Comparison of ENCODE assay signal across 17 cellular contexts in the genomic region with DNA sequence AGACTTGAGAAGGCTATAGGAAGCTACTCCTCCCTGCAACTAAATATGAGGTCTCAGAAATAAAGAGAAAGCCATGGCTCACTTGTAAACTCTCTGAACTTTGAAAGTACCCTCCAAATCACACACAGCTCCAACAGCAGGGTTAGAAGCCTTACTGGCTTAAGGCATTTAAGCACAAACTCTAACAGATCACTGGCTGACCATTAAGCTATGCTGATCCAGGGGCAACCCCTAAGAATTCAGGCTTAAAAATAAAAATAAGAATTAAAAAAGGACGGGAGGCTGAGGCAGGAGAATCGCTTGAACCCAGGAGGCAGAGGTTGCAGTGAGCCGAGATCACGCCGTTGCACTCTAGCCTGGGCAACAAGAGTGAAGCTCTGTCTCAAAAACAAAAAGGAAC. TPM values are rescaled to one million over a fixed set of nuclear protein-coding genes. Genes with fewer than 3 reads are reported as not detected.
A peak's percentile ranks its signal among the peaks of the same experiment; 100 is the strongest.
DNase-seq lines count a peak whose midpoint lies in the region; ATAC-seq, FAIRE-seq and TF ChIP-seq lines count a peak whose summit lies in the region.
"Had no signal": no experiment of that assay in that cellular context is flagged by ENCODE, and none has a peak within 500 bp of the region (broad histone marks: within the 10 kb centered on the region; RNA-seq: fewer than 3 reads in every experiment).

No MANE protein-coding gene starts in this region.

- 69% methylated on average over 5 of the region's 5 CpGs for WGBS in HUES64
- 61% methylated on average over 5 of the region's 5 CpGs for WGBS in K562 (ENCODE audit: insufficient coverage, low coverage, missing lambda C conversion rate)
- no CpG with 5 or more reads among the region's 5 CpGs for WGBS in neuronal stem cell (ENCODE audit: extremely low coverage in 2 of 2, insufficient read length in 2 of 2, insufficient replicate concordance in 1 of 2), 2 donors
- 48 to 69% methylated on average over 5 of the region's 5 CpGs for WGBS in esophagus squamous epithelium, 2 donors

- no peak for FAIRE-seq in K562 (lab: Jason Lieb, UNC)
- FAIRE-seq: A549, GM12891 had no signal

- H4K8ac ChIP-seq in neuronal stem cell (ENCODE audit: low read depth, low read length): no peak overlapping the region

- H3K27me3 ChIP-seq in HUES64 (ENCODE audit: insufficient read depth, low read length) (no peaks in the 10 kb centered on the region), K562 (ENCODE audit: control insufficient read depth in 2 of 2, insufficient read depth in 2 of 2, low read length in 2 of 2) (no peaks in the 10 kb centered on the region; a peak in 1 of 5 replicates), neuronal stem cell (ENCODE audit: control insufficient read depth in 3 of 3, insufficient read depth in 3 of 3, low read depth in 1 of 3, low read length in 3 of 3) (peaks cover 0 to 10% (median 0%) of the 10 kb centered on the region in 3 experiments), esophagus squamous epithelium (no peaks in the 10 kb centered on the region)

- H3K23ac ChIP-seq in neuronal stem cell (ENCODE audit: low read depth, low read length, poor library complexity): no peak overlapping the region

- H3K4me2 ChIP-seq in K562 (ENCODE audit: insufficient read depth, low read length) (no peak overlapping the region), neuronal stem cell (ENCODE audit: insufficient read depth, low read length, poor library complexity, severe bottlenecking) (no peak overlapping the region)
- H3K4me2 ChIP-seq: A549 had no signal

- peaks cover 59% of the 10 kb centered on the region for H3K4me1 Mint-ChIP-seq in activated CD4-positive, alpha-beta T cell treated with anti-CD3 and anti-CD28 coated beads, Interleukin-2, amount 10 ng/mL, durations not matched to agents 24 days and 14 days

- H3K18ac ChIP-seq in neuronal stem cell (ENCODE audit: low read length): no peak overlapping the region

- TF ChIP-seq CTCF in K562 (IDR thresholded peaks at IDR 0.05 in 2 of 3, conservative IDR thresholded peaks at IDR 0.05 in 1 of 3; ENCODE audit: insufficient read depth in 2 of 3, low read depth in 1 of 3, low read length in 3 of 3) (no peak), esophagus squamous epithelium (IDR thresholded peaks at IDR 0.05) (no peak)

- peak overlapping the region; percentile 71 for H2AFZ ChIP-seq in K562 (ENCODE audit: low read depth, low read length)
- H2AFZ ChIP-seq in neuronal stem cell (ENCODE audit: low read length): peak overlapping the region; percentile 88

- H3K79me2 ChIP-seq in K562 (ENCODE audit: control insufficient read depth, insufficient read depth, low read length): no peaks in the 10 kb centered on the region

- intact Hi-C loops in activated CD4-positive, alpha-beta T cell treated with anti-CD3 and anti-CD28 coated beads, Interleukin-2, amount 10 ng/mL, durations not matched to agents 24 days and 14 days (cut with micrococcal nuclease): no loop called here
- intact Hi-C loops in K562 (cut with micrococcal nuclease) (no loop called here), esophagus squamous epithelium (cut with DNase I) (no loop called here)

- H3K14ac ChIP-seq in neuronal stem cell (ENCODE audit: low read length): no peak overlapping the region

- no peaks in the 10 kb centered on the region for H3K9me1 ChIP-seq in K562 (ENCODE audit: control insufficient read depth, insufficient read depth, low read length)

- peaks cover 7% of the 10 kb centered on the region for H3K9me3 Mint-ChIP-seq in activated CD4-positive, alpha-beta T cell treated with anti-CD3 and anti-CD28 coated beads, Interleukin-2, amount 10 ng/mL, durations not matched to agents 24 days and 14 days

- in situ Hi-C loops in K562 (cut with MboI): no loop called here

- BruUV-seq in K562 (replicated peaks; lab: Mats Ljungman, UMichigan): no TSS peak

- peaks cover 14% of the 10 kb centered on the region for H3K4me1 ChIP-seq in HUES64 (ENCODE audit: insufficient read depth, low read length)
- peaks cover 6 to 28% of the 10 kb centered on the region in 2 experiments; a peak in 4 of 5 replicates for H3K4me1 ChIP-seq in K562 (replicated peaks in 1 of 2; ENCODE audit: control insufficient read depth in 2 of 2, insufficient read depth in 2 of 2, low read length in 2 of 2)
- peaks cover 3 to 5% of the 10 kb centered on the region in 2 donors for H3K4me1 ChIP-seq in neuronal stem cell (ENCODE audit: control insufficient read depth in 2 of 2, insufficient read depth in 1 of 2, low read depth in 1 of 2, low read length in 2 of 2)
- peaks cover 0 to 30% (median 3%) of the 10 kb centered on the region in 3 donors for H3K4me1 ChIP-seq in esophagus squamous epithelium
- H3K4me1 ChIP-seq: A549, psoas muscle had no signal

- ATAC-seq in K562 (no peak), GM18867 (IDR thresholded peaks at IDR 0.05; ENCODE audit: unreplicated experiment) (no peak)
- ATAC-seq: A549, psoas muscle had no signal

- no peak overlapping the region for H4K91ac ChIP-seq in neuronal stem cell (ENCODE audit: low read depth, low read length, poor library complexity)

- H2AK5ac ChIP-seq in neuronal stem cell (ENCODE audit: low read depth, low read length): no peak overlapping the region

- H3K4ac ChIP-seq in neuronal stem cell (ENCODE audit: low read length): no peak overlapping the region

- no peak overlapping the region for H3K4me3 ChIP-seq in HUES64 (ENCODE audit: low read length)
- H3K4me3 ChIP-seq in K562: no peak overlapping the region
- H3K4me3 ChIP-seq in neuronal stem cell (ENCODE audit: low read length in 2 of 2): no peak overlapping the region
- H3K4me3 ChIP-seq in esophagus squamous epithelium: no peak overlapping the region
- H3K4me3 ChIP-seq: A549, psoas muscle had no signal

- H3K36me3 ChIP-seq in HUES64 (ENCODE audit: insufficient read depth, low read length): no peaks in the 10 kb centered on the region
- H3K36me3 ChIP-seq in K562 (ENCODE audit: control insufficient read depth, insufficient read depth, low read length): no peaks in the 10 kb centered on the region
- no peaks in the 10 kb centered on the region for H3K36me3 ChIP-seq in neuronal stem cell (replicated peaks in 1 of 2; ENCODE audit: control insufficient read depth in 2 of 2, insufficient read depth in 2 of 2, low read length in 2 of 2)
- H3K36me3 ChIP-seq in esophagus squamous epithelium: no peaks in the 10 kb centered on the region

- no peak overlapping the region for H2BK5ac ChIP-seq in neuronal stem cell (ENCODE audit: low read length)

- H4K20me1 ChIP-seq in K562 (replicated peaks; ENCODE audit: control insufficient read depth, insufficient read depth, low read length): no peaks in the 10 kb centered on the region

- POLR2A ChIA-PET in K562 (lab: Yijun Ruan, JAX): interaction anchor here (0.6 to 1.3 kb wide), 7 partner anchors 15 to 104 kb away, joined by 3 to 5 read pairs (median 3); no protein-coding TSS in a partner anchor

- no peaks in the 10 kb centered on the region for H3K79me1 ChIP-seq in neuronal stem cell (ENCODE audit: low read depth, low read length)

- no peak for TF ChIP-seq EP300 in K562 (IDR thresholded peaks at IDR 0.05; ENCODE audit: low read length)

- H3K36me3 Mint-ChIP-seq in activated CD4-positive, alpha-beta T cell treated with anti-CD3 and anti-CD28 coated beads, Interleukin-2, amount 10 ng/mL, durations not matched to agents 24 days and 14 days (ENCODE audit: low read depth): peaks cover 4% of the 10 kb centered on the region

- TF ChIP-seq POLR2A in K562 (conservative IDR thresholded peaks at IDR 0.05) (no peak), esophagus squamous epithelium (IDR thresholded peaks at IDR 0.05) (no peak)

- no peaks in the 10 kb centered on the region for H3K27me3 Mint-ChIP-seq in activated CD4-positive, alpha-beta T cell treated with anti-CD3 and anti-CD28 coated beads, Interleukin-2, amount 10 ng/mL, durations not matched to agents 24 days and 14 days

- no peak overlapping the region for H2BK15ac ChIP-seq in neuronal stem cell (ENCODE audit: low read length)

- H3K9me3 ChIP-seq in HUES64 (ENCODE audit: insufficient read depth, low read depth, low read length): no peaks in the 10 kb centered on the region
- H3K9me3 ChIP-seq in K562 (replicated peaks; ENCODE audit: control insufficient read depth, insufficient read depth, low read depth, low read length): 0 out of 2 replicates have a peak, but pooled peaks cover 4% of the 10 kb centered on the region
- H3K9me3 ChIP-seq in neuronal stem cell (replicated peaks in 1 of 2; ENCODE audit: control insufficient read depth in 2 of 2, insufficient read depth in 1 of 2, low read depth in 1 of 2, low read length in 2 of 2): peaks cover 0 to 3% of the 10 kb centered on the region in 2 donors
- no peaks in the 10 kb centered on the region for H3K9me3 ChIP-seq in esophagus squamous epithelium
- H3K9me3 ChIP-seq: A549, psoas muscle had no signal

- TF ChIP-seq RAD21 in K562 (CRISPR knock-in tag; conservative IDR thresholded peaks at IDR 0.05 in 1 of 2, IDR thresholded peaks at IDR 0.05 in 1 of 2): no peak

- peak overlapping the region; percentile 55 for H3K4me3 Mint-ChIP-seq in activated CD4-positive, alpha-beta T cell treated with anti-CD3 and anti-CD28 coated beads, Interleukin-2, amount 10 ng/mL, durations not matched to agents 24 days and 14 days

- H3K27ac ChIP-seq in HUES64 (ENCODE audit: low read depth, low read length) (peak overlapping the region; percentile 22; the same call in 1 of the 2 replicates), K562 (ENCODE audit: extremely low read depth, low read depth, low read length) (no peak overlapping the region), neuronal stem cell (replicated peaks; ENCODE audit: low read length) (no peak overlapping the region), esophagus squamous epithelium (peak overlapping the region in 1 of 4 donors; percentile 31)
- H3K27ac ChIP-seq: A549, psoas muscle had no signal

- DNase-seq in activated CD4-positive, alpha-beta T cell treated with anti-CD3 and anti-CD28 coated beads, Interleukin-2, amount 10 ng/mL, durations not matched to agents 24 days and 14 days: peak; percentile 58
- no peak for DNase-seq in activated CD4-positive, alpha-beta T cell treated with anti-CD3 and anti-CD28 coated beads for 4 hours
- DNase-seq in K562 (ENCODE audit: extremely low read depth in 1 of 4, low spot score in 3 of 4) (no peak), neuronal stem cell (ENCODE audit: low spot score) (no peak), esophagus squamous epithelium (lab: John Stamatoyannopoulos, UW) (no peak), OCI-M2 (lab: John Stamatoyannopoulos, UW; ENCODE audit: unreplicated experiment) (no peak)
- DNase-seq: COR-L47; IMR-90; NCI-H1105; NCI-H226; psoas muscle; SHP77 treated with DMSO at 0.1 percent for 48 hours; stimulated activated CD4-positive, alpha-beta T cell treated with anti-CD3 and anti-CD28 coated beads, Interleukin-15, amount 100 ng/mL, for 24 hours had no signal

- no peak overlapping the region for H2BK12ac ChIP-seq in neuronal stem cell (ENCODE audit: low read length)

- H3K9ac ChIP-seq in HUES64 (ENCODE audit: low read depth, low read length) (no peak overlapping the region), K562 (ENCODE audit: insufficient read depth in 1 of 2, low read depth in 2 of 2, low read length in 2 of 2) (no peak overlapping the region), neuronal stem cell (ENCODE audit: low read depth, low read length, poor library complexity) (no peak overlapping the region)

- peak overlapping the region; percentile 66 for H3K27ac Mint-ChIP-seq in activated CD4-positive, alpha-beta T cell treated with anti-CD3 and anti-CD28 coated beads, Interleukin-2, amount 10 ng/mL, durations not matched to agents 24 days and 14 days

- H2BK120ac ChIP-seq in neuronal stem cell (ENCODE audit: low read depth, low read length): no peak overlapping the region

- CTCF ChIA-PET in K562 (lab: Yijun Ruan, JAX; ENCODE audit: low intra/inter-chr PET ratio): no interaction called here

RNA-seq across cellular contexts. Expression of a gene that starts 21.8 kb away (rescaled TPM):
- 484 and 488 TPM in 2 replicates for total RNA-seq in activated CD4-positive, alpha-beta T cell treated with anti-CD3 and anti-CD28 coated beads, Interleukin-2, amount 10 ng/mL, durations not matched to agents 24 days and 14 days
- polyA plus RNA-seq in HUES64 (2013, experiment 1 of 2): 15.0 TPM
- 19.5 TPM for polyA plus RNA-seq in HUES64 (2013, experiment 2 of 2)
- 20.8 and 41.1 TPM in 2 replicates for total RNA-seq in K562 (2011; cell fraction: chromatin; rRNA removed; ENCODE audit: low replicate concordance)
- 40.4 and 50.9 TPM in 2 replicates for total RNA-seq in K562 (2011; cell fraction: nucleolus; rRNA removed)
- 37.3 and 46.7 TPM in 2 replicates for total RNA-seq in K562 (2011; cell fraction: nucleoplasm; rRNA removed)
- total RNA-seq in K562 (2014; rRNA removed) (39.9 and 45.5 TPM in 2 replicates), K562 (2014; rRNA removed; fragmentation: Illumina TruSeq; extraction: Trizol) (14.8 and 15.0 TPM in 2 replicates), K562 (2015; rRNA removed; fragmentation: Illumina TruSeq; extraction: Trizol) (25.0 and 25.8 TPM in 2 replicates), K562 (2021) (31.0 and 38.0 TPM in 2 replicates), esophagus squamous epithelium (100 to 1,000 TPM; 263 to 597 (median 356) TPM)
- polyA plus RNA-seq in K562 (2011; rRNA removed) (27.2 and 28.8 TPM in 2 replicates), K562 (2014; fragmentation: Illumina TruSeq; extraction: Trizol) (26.8 and 37.5 TPM in 2 replicates), K562 (2014; fragmentation: Nextera tagmentation; extraction: Ambion mirVana) (1 to 10 TPM; 3.2 to 4.0 TPM), K562 (2014; rRNA removed) (38.4 and 38.9 TPM in 2 replicates)
- polyA plus RNA-seq in K562 (2011; cell fraction: cytosol; rRNA removed): 27.0 and 45.7 TPM in 2 replicates
- polyA plus RNA-seq in K562 (2011; cell fraction: nucleus; rRNA removed): 20.5 and 32.8 TPM in 2 replicates
- polyA plus RNA-seq in K562 (2012): 27.8 and 82.4 TPM in 2 replicates
- polyA minus RNA-seq in K562 (2011; rRNA and poly(A)+ RNA removed): 17.5 and 21.1 TPM in 2 replicates
- 16.8 and 17.8 TPM in 2 replicates for polyA minus RNA-seq in K562 (2011; cell fraction: cytosol; rRNA and poly(A)+ RNA removed)
- 13.8 and 14.3 TPM in 2 replicates for polyA minus RNA-seq in K562 (2011; cell fraction: nucleus; rRNA and poly(A)+ RNA removed)
- polyA plus RNA-seq in neuronal stem cell (2013, experiment 1 of 2): 20.5 TPM
- 19.7 TPM for polyA plus RNA-seq in neuronal stem cell (2013, experiment 2 of 2)

RNA-seq across cellular contexts. Expression of a gene that starts 45.1 kb away (rescaled TPM):
- total RNA-seq in activated CD4-positive, alpha-beta T cell treated with anti-CD3 and anti-CD28 coated beads, Interleukin-2, amount 10 ng/mL, durations not matched to agents 24 days and 14 days: 80.9 and 93.0 TPM in 2 replicates
- polyA plus RNA-seq in HUES64 (2013, experiment 1 of 2): 49.8 TPM
- 41.7 TPM for polyA plus RNA-seq in HUES64 (2013, experiment 2 of 2)
- 62.6 and 77.3 TPM in 2 replicates for total RNA-seq in K562 (2011; cell fraction: chromatin; rRNA removed; ENCODE audit: low replicate concordance)
- total RNA-seq in K562 (2011; cell fraction: nucleolus; rRNA removed): 31.0 and 32.1 TPM in 2 replicates
- total RNA-seq in K562 (2011; cell fraction: nucleoplasm; rRNA removed): 44.9 and 68.0 TPM in 2 replicates
- total RNA-seq in K562 (2014; rRNA removed) (51.6 and 92.3 TPM in 2 replicates), K562 (2014; rRNA removed; fragmentation: Illumina TruSeq; extraction: Trizol) (53.9 and 57.0 TPM in 2 replicates), K562 (2015; rRNA removed; fragmentation: Illumina TruSeq; extraction: Trizol) (53.1 and 58.0 TPM in 2 replicates), K562 (2021) (96.7 and 112 TPM in 2 replicates), esophagus squamous epithelium (10 to 100 TPM; 12.7 to 37.2 (median 20.5) TPM)
- polyA plus RNA-seq in K562 (2011; rRNA removed) (59.6 and 77.7 TPM in 2 replicates), K562 (2014; fragmentation: Illumina TruSeq; extraction: Trizol) (70.6 and 95.1 TPM in 2 replicates), K562 (2014; fragmentation: Nextera tagmentation; extraction: Ambion mirVana) (1 to 10 TPM in 1 of 2 experiments, under 1 TPM in 1; 0.73 to 1.3 TPM), K562 (2014; rRNA removed) (59.5 and 72.0 TPM in 2 replicates)
- 61.6 and 96.6 TPM in 2 replicates for polyA plus RNA-seq in K562 (2011; cell fraction: cytosol; rRNA removed)
- polyA plus RNA-seq in K562 (2011; cell fraction: nucleus; rRNA removed): 44.0 and 65.8 TPM in 2 replicates
- polyA plus RNA-seq in K562 (2012): 73.0 and 116 TPM in 2 replicates
- polyA minus RNA-seq in K562 (2011; rRNA and poly(A)+ RNA removed): 26.6 and 37.0 TPM in 2 replicates
- polyA minus RNA-seq in K562 (2011; cell fraction: cytosol; rRNA and poly(A)+ RNA removed): 32.7 and 40.8 TPM in 2 replicates
- 14.4 and 18.4 TPM in 2 replicates for polyA minus RNA-seq in K562 (2011; cell fraction: nucleus; rRNA and poly(A)+ RNA removed)
- polyA plus RNA-seq in neuronal stem cell (2013, experiment 1 of 2): 22.0 TPM
- polyA plus RNA-seq in neuronal stem cell (2013, experiment 2 of 2): 21.0 TPM

RNA-seq across cellular contexts. Expression of a gene that starts 45.9 kb away (rescaled TPM):
- 38.2 and 39.7 TPM in 2 replicates for total RNA-seq in activated CD4-positive, alpha-beta T cell treated with anti-CD3 and anti-CD28 coated beads, Interleukin-2, amount 10 ng/mL, durations not matched to agents 24 days and 14 days
- polyA plus RNA-seq in HUES64 (2013, experiment 1 of 2): 19.1 TPM
- polyA plus RNA-seq in HUES64 (2013, experiment 2 of 2): 21.8 TPM
- 30.7 and 40.4 TPM in 2 replicates for total RNA-seq in K562 (2011; cell fraction: chromatin; rRNA removed; ENCODE audit: low replicate concordance)
- 17.5 and 18.5 TPM in 2 replicates for total RNA-seq in K562 (2011; cell fraction: nucleolus; rRNA removed)
- 28.0 and 48.3 TPM in 2 replicates for total RNA-seq in K562 (2011; cell fraction: nucleoplasm; rRNA removed)
- total RNA-seq in K562 (2014; rRNA removed): 25.3 and 27.7 TPM in 2 replicates
- 22.5 and 23.5 TPM in 2 replicates for total RNA-seq in K562 (2014; rRNA removed; fragmentation: Illumina TruSeq; extraction: Trizol)
- 31.9 and 33.6 TPM in 2 replicates for total RNA-seq in K562 (2015; rRNA removed; fragmentation: Illumina TruSeq; extraction: Trizol)
- 28.8 and 31.4 TPM in 2 replicates for total RNA-seq in K562 (2021)
- polyA plus RNA-seq in K562 (2011; rRNA removed): 38.6 and 44.3 TPM in 2 replicates
- polyA plus RNA-seq in K562 (2011; cell fraction: cytosol; rRNA removed): 57.5 and 64.8 TPM in 2 replicates
- polyA plus RNA-seq in K562 (2011; cell fraction: nucleus; rRNA removed): 41.6 and 45.0 TPM in 2 replicates
- 19.5 and 24.7 TPM in 2 replicates for polyA plus RNA-seq in K562 (2012)
- polyA plus RNA-seq in K562 (2014; fragmentation: Illumina TruSeq; extraction: Trizol): 52.2 and 59.6 TPM in 2 replicates
- 10 to 100 TPM; 23.9 to 26.6 TPM for polyA plus RNA-seq in K562 (2014; fragmentation: Nextera tagmentation; extraction: Ambion mirVana)
- 34.6 and 38.0 TPM in 2 replicates for polyA plus RNA-seq in K562 (2014; rRNA removed)
- polyA minus RNA-seq in K562 (2011; rRNA and poly(A)+ RNA removed): 46.0 and 47.8 TPM in 2 replicates
- polyA minus RNA-seq in K562 (2011; cell fraction: cytosol; rRNA and poly(A)+ RNA removed): 13.3 and 18.6 TPM in 2 replicates
- polyA minus RNA-seq in K562 (2011; cell fraction: nucleus; rRNA and poly(A)+ RNA removed): 12.8 and 21.0 TPM in 2 replicates
- polyA plus RNA-seq in neuronal stem cell (2013, experiment 1 of 2): 44.2 TPM
- polyA plus RNA-seq in neuronal stem cell (2013, experiment 2 of 2): 43.6 TPM
- total RNA-seq in esophagus squamous epithelium: 10 to 100 TPM in 1 of 4 donors, 1 to 10 TPM in 3; 3.2 to 11.6 (median 5.8) TPM
